ENCODE assay signal across 8 cellular contexts in genomic region chr20:53643031-53643832, GRCh38. TPM values are rescaled to one million over a fixed set of nuclear protein-coding genes. Genes with fewer than 3 reads are reported as not detected.
DNase-seq lines count a peak whose midpoint lies in the region; ATAC-seq and TF ChIP-seq lines count a peak whose summit lies in the region.

No MANE protein-coding gene starts in this region.

- H3K9me3 Mint-ChIP-seq in CD8-positive, alpha-beta T cell: no peaks in the 10 kb centered on the region
- no peaks in the 10 kb centered on the region for H3K9me3 Mint-ChIP-seq in WTC11
- H3K9me3 Mint-ChIP-seq in stimulated activated memory B cell treated with anti-CD40 and anti-IgM and Interleukin-4, amounts not matched to agents 10 μg/mL and 1 μg/mL and 100 μg/mL, for 72 hours: no peaks in the 10 kb centered on the region

- H3K4me1 ChIP-seq in CD8-positive, alpha-beta T cell (ENCODE audit: insufficient read depth, low read length): peaks cover 37% of the 10 kb centered on the region
- peaks cover 12% of the 10 kb centered on the region for H3K4me1 ChIP-seq in mesodermal cell (ENCODE audit: control insufficient read depth, insufficient read depth, low read length, poor library complexity, severe bottlenecking)

- POLR2A ChIA-PET in CD8-positive, alpha-beta T cell (lab: Charles Lee): interaction anchor here (0.6 to 3.6 kb wide), 21 partner anchors 9 to 642 kb away, joined by 3 to 19 read pairs (median 4); partner anchors contain the start of gene ZNF217
- POLR2A ChIA-PET in WTC11 (lab: Charles Lee): no interaction called here

- 59 to 78% methylated on average over 7 to 9 of the region's 12 CpGs for WGBS in mesodermal cell (ENCODE audit: insufficient coverage in 2 of 2), 2 experiments

- intact Hi-C loops in CD8-positive, alpha-beta T cell (cut with DNase I, micrococcal nuclease): loop anchor here (1.0 to 5.0 kb wide), 7 partner anchors 9 to 64 kb away; no protein-coding TSS in a partner anchor

- no peak for TF ChIP-seq CTCF in CD8-positive, alpha-beta T cell (IDR thresholded peaks at IDR 0.05)
- no peak for TF ChIP-seq CTCF in WTC11 (IDR thresholded peaks at IDR 0.05)

- ATAC-seq in CD8-positive, alpha-beta T cell: peak; percentile 93
- ATAC-seq in GM21423 (IDR thresholded peaks at IDR 0.05; ENCODE audit: unreplicated experiment): peak; percentile 97
- ATAC-seq in WTC11: peak; percentile 46
- ATAC-seq in stimulated activated memory B cell treated with anti-CD40 and anti-IgM and Interleukin-4, amounts not matched to agents 10 μg/mL and 1 μg/mL and 100 μg/mL, for 72 hours: peak; percentile 97

- CTCF ChIA-PET in CD8-positive, alpha-beta T cell (lab: Charles Lee): interaction anchor here (0.7 to 2.2 kb wide), 13 partner anchors 8 to 297 kb away, joined by 3 to 6 read pairs (median 4); no protein-coding TSS in a partner anchor
- CTCF ChIA-PET in WTC11 (lab: Charles Lee): interaction anchor here (0.7 to 1.1 kb wide), 5 partner anchors 13 to 297 kb away, joined by 3 to 6 read pairs (median 3); no protein-coding TSS in a partner anchor

- H3K27me3 ChIP-seq in CD8-positive, alpha-beta T cell (ENCODE audit: insufficient read depth, low read length): no peaks in the 10 kb centered on the region

- peak; percentile 39 to 79 (median 71) for DNase-seq in CD8-positive, alpha-beta T cell
- DNase-seq in HuH-7 (ENCODE audit: low spot score) (peak; percentile 28), WTC11 (ENCODE audit: low spot score) (no peak), inferior parietal cortex (ENCODE audit: extremely low spot score) (no peak)

- H3K4me3 Mint-ChIP-seq in CD8-positive, alpha-beta T cell: peak overlapping the region; percentile 68
- H3K4me3 Mint-ChIP-seq in WTC11: no peak overlapping the region
- H3K4me3 Mint-ChIP-seq in stimulated activated memory B cell treated with anti-CD40 and anti-IgM and Interleukin-4, amounts not matched to agents 10 μg/mL and 1 μg/mL and 100 μg/mL, for 72 hours: peak overlapping the region; percentile 66

- no peaks in the 10 kb centered on the region for H3K27me3 Mint-ChIP-seq in CD8-positive, alpha-beta T cell (ENCODE audit: low read depth)
- H3K27me3 Mint-ChIP-seq in WTC11 (ENCODE audit: low read depth): peaks cover 16% of the 10 kb centered on the region
- no peaks in the 10 kb centered on the region for H3K27me3 Mint-ChIP-seq in stimulated activated memory B cell treated with anti-CD40 and anti-IgM and Interleukin-4, amounts not matched to agents 10 μg/mL and 1 μg/mL and 100 μg/mL, for 72 hours

- no peaks in the 10 kb centered on the region for H3K36me3 Mint-ChIP-seq in CD8-positive, alpha-beta T cell
- H3K36me3 Mint-ChIP-seq in WTC11: no peaks in the 10 kb centered on the region
- no peaks in the 10 kb centered on the region for H3K36me3 Mint-ChIP-seq in stimulated activated memory B cell treated with anti-CD40 and anti-IgM and Interleukin-4, amounts not matched to agents 10 μg/mL and 1 μg/mL and 100 μg/mL, for 72 hours

- H3K4me1 Mint-ChIP-seq in CD8-positive, alpha-beta T cell (ENCODE audit: low read depth): peaks cover 55% of the 10 kb centered on the region
- H3K4me1 Mint-ChIP-seq in WTC11: peaks cover 20% of the 10 kb centered on the region
- H3K4me1 Mint-ChIP-seq in stimulated activated memory B cell treated with anti-CD40 and anti-IgM and Interleukin-4, amounts not matched to agents 10 μg/mL and 1 μg/mL and 100 μg/mL, for 72 hours: peaks cover 42% of the 10 kb centered on the region

- H3K9me3 ChIP-seq in CD8-positive, alpha-beta T cell (ENCODE audit: low read length): no peaks in the 10 kb centered on the region
- no peaks in the 10 kb centered on the region for H3K9me3 ChIP-seq in mesodermal cell (ENCODE audit: control insufficient read depth, low read length)

- H3K4me3 ChIP-seq in CD8-positive, alpha-beta T cell (ENCODE audit: low read depth, low read length): peak overlapping the region; percentile 47
- no peak overlapping the region for H3K4me3 ChIP-seq in mesodermal cell (ENCODE audit: extremely low read depth, insufficient read depth, low read length, poor library complexity, severe bottlenecking)

- H3K27ac ChIP-seq in CD8-positive, alpha-beta T cell (ENCODE audit: low read depth, low read length): peak overlapping the region; percentile 67
- H3K27ac ChIP-seq in cingulate gyrus (ENCODE audit: low read depth, low read length) (peak overlapping the region; percentile 10), mesodermal cell (ENCODE audit: low read depth, low read length, severe bottlenecking) (peak overlapping the region; percentile 83)

- H3K36me3 ChIP-seq in CD8-positive, alpha-beta T cell (ENCODE audit: insufficient read depth, low read length): no peaks in the 10 kb centered on the region
- no peaks in the 10 kb centered on the region for H3K36me3 ChIP-seq in mesodermal cell (ENCODE audit: control insufficient read depth, insufficient read depth, low read length)

- peak overlapping the region; percentile 92 for H3K27ac Mint-ChIP-seq in CD8-positive, alpha-beta T cell
- H3K27ac Mint-ChIP-seq in WTC11: 0 out of 2 replicates have a peak overlapping the region, but pooled peaks have one; percentile 46
- H3K27ac Mint-ChIP-seq in stimulated activated memory B cell treated with anti-CD40 and anti-IgM and Interleukin-4, amounts not matched to agents 10 μg/mL and 1 μg/mL and 100 μg/mL, for 72 hours: peak overlapping the region; percentile 89

TF ChIP-seq in WTC11, 78 proteins besides CTCF, POLR2A, EP300 and RAD21:
- TF ChIP-seq CDX4 (CRISPR knock-in tag; IDR thresholded peaks at IDR 0.05; ENCODE audit: borderline replicate concordance) (no peak), ZNF219 (CRISPR knock-in tag; IDR thresholded peaks at IDR 0.05; ENCODE audit: borderline replicate concordance) (no peak), CREB1 (CRISPR knock-in tag; IDR thresholded peaks at IDR 0.05) (no peak), E2F1 (CRISPR knock-in tag; IDR thresholded peaks at IDR 0.05) (no peak), NR1H2 (CRISPR knock-in tag; IDR thresholded peaks at IDR 0.05) (no peak), ZNF281 (CRISPR knock-in tag; IDR thresholded peaks at IDR 0.05) (no peak), SP1 (CRISPR knock-in tag; conservative IDR thresholded peaks at IDR 0.05) (no peak), OVOL2 (CRISPR knock-in tag; IDR thresholded peaks at IDR 0.05; ENCODE audit: borderline replicate concordance) (no peak), GRHL2 (CRISPR knock-in tag; IDR thresholded peaks at IDR 0.05; ENCODE audit: insufficient replicate concordance, severe bottlenecking) (no peak)
- TF ChIP-seq, protein P1, sequence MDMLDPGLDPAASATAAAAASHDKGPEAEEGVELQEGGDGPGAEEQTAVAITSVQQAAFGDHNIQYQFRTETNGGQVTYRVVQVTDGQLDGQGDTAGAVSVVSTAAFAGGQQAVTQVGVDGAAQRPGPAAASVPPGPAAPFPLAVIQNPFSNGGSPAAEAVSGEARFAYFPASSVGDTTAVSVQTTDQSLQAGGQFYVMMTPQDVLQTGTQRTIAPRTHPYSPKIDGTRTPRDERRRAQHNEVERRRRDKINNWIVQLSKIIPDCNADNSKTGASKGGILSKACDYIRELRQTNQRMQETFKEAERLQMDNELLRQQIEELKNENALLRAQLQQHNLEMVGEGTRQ (CRISPR knock-in tag; IDR thresholded peaks at IDR 0.05): no peak
TF ChIP-seq in WTC11: peak in this region for 0.

RNA-seq across cellular contexts. Expression of gene ZNF217, which starts 49.6 kb away (rescaled TPM):
- 10 to 100 TPM; 71.8 to 79.9 TPM for total RNA-seq in CD8-positive, alpha-beta T cell
- 75.6 to 84.0 TPM (median 77.7 TPM) in 3 replicates for total RNA-seq in WTC11 (2021)
- 56.3 TPM for polyA plus RNA-seq in mesodermal cell (2013, experiment 1 of 2)
- polyA plus RNA-seq in mesodermal cell (2013, experiment 2 of 2): 49.3 TPM

Comparison
In these comparisons a context has a peak if more than half of its experiments do, and no peak if none do; other contexts are left out.
1. ATAC-seq: peak in every context shown above with its lines; median percentile 97 in GM21423; 97 in stimulated activated memory B cell treated with anti-CD40 and anti-IgM and Interleukin-4, amounts not matched to agents 10 μg/mL and 1 μg/mL and 100 μg/mL, for 72 hours; 93 in CD8-positive, alpha-beta T cell; 46 in WTC11.
2. DNase-seq: peak in CD8-positive, alpha-beta T cell (7 of 7) and HuH-7 (single experiment); none in WTC11 (single experiment) and inferior parietal cortex (single experiment).
3. H3K27ac ChIP-seq: peak in every context shown above with its lines; median percentile 83 in mesodermal cell; 67 in CD8-positive, alpha-beta T cell; 10 in cingulate gyrus.
4. Peak in every context shown above with its lines, with median percentiles within 50 percentile points of each other: H3K27ac Mint-ChIP-seq.